Comparison of ENCODE assay signal across 1 cellular context in the genomic region with DNA sequence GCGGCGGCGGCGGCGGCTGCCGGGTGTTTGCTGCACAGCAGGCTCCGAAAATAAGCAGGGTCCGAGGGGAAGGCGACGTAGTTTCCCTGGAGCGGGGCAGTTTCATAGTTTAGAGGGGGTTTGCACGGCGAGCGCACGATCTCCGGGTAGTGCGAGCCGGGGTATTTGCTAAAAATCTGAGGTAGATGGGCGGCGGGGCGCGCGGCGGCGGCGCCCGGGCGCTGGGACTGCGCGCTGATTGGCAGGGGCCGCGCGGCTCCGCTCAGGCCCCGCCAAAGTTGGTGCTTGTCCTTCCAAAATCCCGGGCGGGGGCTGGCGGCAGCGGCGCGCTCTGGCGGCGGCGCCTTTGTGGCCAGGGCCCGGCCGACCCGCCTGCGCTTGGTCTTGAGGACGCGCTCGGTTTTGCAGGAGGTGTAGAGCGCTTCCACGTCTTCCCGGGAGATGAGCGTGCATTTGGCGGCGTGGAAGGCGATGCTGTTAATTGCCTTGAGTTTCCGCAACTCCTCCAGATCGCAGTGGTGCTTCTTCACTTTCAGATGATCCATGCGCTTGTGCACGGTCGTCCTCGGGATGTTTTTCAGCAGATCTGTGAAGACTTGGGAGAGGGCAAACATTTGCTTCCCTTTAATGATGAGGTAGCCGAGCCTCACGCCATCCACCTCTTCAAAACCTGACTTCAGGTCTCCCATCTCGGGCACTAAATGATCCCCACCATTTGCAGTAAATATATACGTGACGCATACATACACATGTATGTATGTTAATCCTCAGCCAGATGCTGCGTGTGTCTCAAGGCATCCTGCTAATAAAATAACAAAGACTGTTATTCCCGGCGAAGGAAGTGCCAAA.
TF ChIP-seq lines count a peak whose summit lies in the region.

No MANE protein-coding gene starts in this region.

TF ChIP-seq in IMR-90, 13 proteins besides CTCF, POLR2A, EP300 and RAD21:
- TF ChIP-seq CHD1 (IDR thresholded peaks at IDR 0.05; ENCODE audit: low read depth, low read length) (no peak), MXI1 (IDR thresholded peaks at IDR 0.05; ENCODE audit: borderline replicate concordance, low read depth, low read length) (no peak), MAFK (IDR thresholded peaks at IDR 0.05; ENCODE audit: low read depth, low read length) (no peak), MAZ (IDR thresholded peaks at IDR 0.05; ENCODE audit: borderline replicate concordance, low read depth, low read length) (no peak)
